ENCODE assay signal across 1 cellular context in genomic region chr4:112130903-112131302, GRCh38.
TF ChIP-seq lines count a peak whose summit lies in the region.

No MANE protein-coding gene starts in this region.

TF ChIP-seq in endothelial cell of umbilical vein, 7 proteins besides CTCF, POLR2A, EP300 and RAD21 (continued from another document):
- TF ChIP-seq GATA2 (IDR thresholded peaks at IDR 0.05; ENCODE audit: insufficient read depth, insufficient read length, low read depth, low read length): no peak
- TF ChIP-seq MYC (IDR thresholded peaks at IDR 0.05; ENCODE audit: low read depth, low read length): no peak
- TF ChIP-seq EZH2 (IDR thresholded peaks at IDR 0.05; ENCODE audit: borderline replicate concordance, low read depth, low read length, severe bottlenecking): no peak
TF ChIP-seq in endothelial cell of umbilical vein: peak in this region for 0.
